ENCODE assay signal across 18 cellular contexts in genomic region chrX:2511326-2511725, GRCh38. TPM values are rescaled to one million over a fixed set of nuclear protein-coding genes. Genes with fewer than 3 reads are reported as not detected.
DNase-seq lines count a peak whose midpoint lies in the region; ATAC-seq and TF ChIP-seq lines count a peak whose summit lies in the region.
"Had no signal": no experiment of that assay in that cellular context is flagged by ENCODE, and none has a peak within 500 bp of the region (broad histone marks: within the 10 kb centered on the region; RNA-seq: fewer than 3 reads in every experiment).

No MANE protein-coding gene starts in this region.

- no peak overlapping the region for H3K27ac ChIP-seq in testis
- H3K27ac ChIP-seq: 22Rv1, BLaER1, C4-2B, GM23248 had no signal

- no peaks in the 10 kb centered on the region for H3K27me3 ChIP-seq in testis
- H3K27me3 ChIP-seq: BLaER1 had no signal

- H3K4me3 ChIP-seq in testis = no peak overlapping the region
- H3K4me3 ChIP-seq: BLaER1, GM23248 had no signal

- no peaks in the 10 kb centered on the region for H3K9me3 ChIP-seq in testis

- H3K36me3 ChIP-seq in testis (ENCODE audit: low read depth, missing control alignments) = no peaks in the 10 kb centered on the region
- H3K36me3 ChIP-seq: BLaER1 had no signal

- H3K4me3 Mint-ChIP-seq in stimulated activated memory B cell treated with anti-CD40 and anti-IgM and Interleukin-4, amounts not matched to agents 10 μg/mL and 1 μg/mL and 100 μg/mL, for 72 hours = no peak overlapping the region
- H3K4me3 Mint-ChIP-seq: B cell; CD4-positive, CD25-positive, alpha-beta regulatory T cell; CD8-positive, alpha-beta T cell; H9 had no signal

- no peaks in the 10 kb centered on the region for H3K36me3 Mint-ChIP-seq in stimulated activated memory B cell treated with anti-CD40 and anti-IgM and Interleukin-4, amounts not matched to agents 10 μg/mL and 1 μg/mL and 100 μg/mL, for 72 hours
- H3K36me3 Mint-ChIP-seq: CD4-positive, CD25-positive, alpha-beta regulatory T cell; CD8-positive, alpha-beta T cell had no signal

- TF ChIP-seq POLR2A in testis (IDR thresholded peaks at IDR 0.05) = no peak

- ATAC-seq in stimulated activated memory B cell treated with anti-CD40 and anti-IgM and Interleukin-4, amounts not matched to agents 10 μg/mL and 1 μg/mL and 100 μg/mL, for 72 hours = no peak
- ATAC-seq: CD8-positive, alpha-beta T cell; HCT116 had no signal

- no peak for TF ChIP-seq CTCF in testis (IDR thresholded peaks at IDR 0.05)

- intact Hi-C loops in testis (cut with DNase I; ENCODE audit: low total_unique reads) = no loop called here

- H3K4me1 Mint-ChIP-seq in stimulated activated memory B cell treated with anti-CD40 and anti-IgM and Interleukin-4, amounts not matched to agents 10 μg/mL and 1 μg/mL and 100 μg/mL, for 72 hours = peaks cover 35% of the 10 kb centered on the region

- H3K27me3 Mint-ChIP-seq in stimulated activated memory B cell treated with anti-CD40 and anti-IgM and Interleukin-4, amounts not matched to agents 10 μg/mL and 1 μg/mL and 100 μg/mL, for 72 hours = no peaks in the 10 kb centered on the region
- H3K27me3 Mint-ChIP-seq: B cell had no signal

- WGBS in testis, 2 donors = 98% methylated on average over 6 of the region's 6 CpGs

- H3K4me1 ChIP-seq in testis = no peaks in the 10 kb centered on the region

- peak overlapping the region; percentile 46 for H3K27ac Mint-ChIP-seq in stimulated activated memory B cell treated with anti-CD40 and anti-IgM and Interleukin-4, amounts not matched to agents 10 μg/mL and 1 μg/mL and 100 μg/mL, for 72 hours
- H3K27ac Mint-ChIP-seq: B cell; CD8-positive, alpha-beta T cell; H9 had no signal

- H3K9me3 Mint-ChIP-seq in stimulated activated memory B cell treated with anti-CD40 and anti-IgM and Interleukin-4, amounts not matched to agents 10 μg/mL and 1 μg/mL and 100 μg/mL, for 72 hours = no peaks in the 10 kb centered on the region
- H3K9me3 Mint-ChIP-seq: CD4-positive, CD25-positive, alpha-beta regulatory T cell; CD8-positive, alpha-beta T cell; H9 had no signal

- DNase-seq in activated effector memory CD4-positive, alpha-beta T cell treated with anti-CD3 and anti-CD28 coated beads, Interleukin-2, amount 50 U/mL, for 16 hours = peak; percentile 50
- no peak for DNase-seq in activated effector memory CD4-positive, alpha-beta T cell treated with Interleukin-2 at 50 U/mL for 16 hours
- DNase-seq in mesenteric fat pad (ENCODE audit: low spot score) (peak; percentile 47), testis (no peak), NCI-H146 treated with DMSO at 0.1 percent for 48 hours (lab: John Stamatoyannopoulos, UW; ENCODE audit: unreplicated experiment) (no peak)
- DNase-seq: CD4-positive, CD25-positive, alpha-beta regulatory T cell; CD8-positive, alpha-beta T cell; DMS 273 treated with DMSO at 0.1 percent for 48 hours; DMS79; GF-D8; GM23248; H9 had no signal

RNA-seq across cellular contexts. Expression of gene DHRSX, which starts 10.6 kb away (rescaled TPM):
- total RNA-seq in mesenteric fat pad = 27.0 TPM
- 10 to 100 TPM; 29.2 to 31.3 TPM for total RNA-seq in testis
- 15.3 TPM for polyA plus RNA-seq in testis (ENCODE audit: insufficient read depth, low read depth, low replicate concordance)

RNA-seq across cellular contexts. Expression of gene ZBED1, which starts 10.6 kb away (rescaled TPM):
- total RNA-seq in mesenteric fat pad (37.2 TPM), testis (10 to 100 TPM; 47.2 to 77.0 TPM)
- 24.2 TPM for polyA plus RNA-seq in testis (ENCODE audit: insufficient read depth, low read depth, low replicate concordance)

Comparison
In these comparisons a context has a peak if more than half of its experiments do, and no peak if none do; other contexts are left out.
1. DNase-seq: peak in activated effector memory CD4-positive, alpha-beta T cell treated with anti-CD3 and anti-CD28 coated beads, Interleukin-2, amount 50 U/mL, for 16 hours (single experiment) and mesenteric fat pad (single experiment); none in activated effector memory CD4-positive, alpha-beta T cell treated with Interleukin-2 at 50 U/mL for 16 hours (single experiment), testis (single experiment) and NCI-H146 treated with DMSO at 0.1 percent for 48 hours (single experiment).